Comparison of ENCODE assay signal across 1 cellular context in genomic region chr15:75366163-75366562, GRCh38.
TF ChIP-seq lines count a peak whose summit lies in the region.

No MANE protein-coding gene starts in this region.

TF ChIP-seq in A549, 52 proteins besides CTCF, POLR2A, EP300 and RAD21 (continued from another document):
- TF ChIP-seq, protein P1, sequence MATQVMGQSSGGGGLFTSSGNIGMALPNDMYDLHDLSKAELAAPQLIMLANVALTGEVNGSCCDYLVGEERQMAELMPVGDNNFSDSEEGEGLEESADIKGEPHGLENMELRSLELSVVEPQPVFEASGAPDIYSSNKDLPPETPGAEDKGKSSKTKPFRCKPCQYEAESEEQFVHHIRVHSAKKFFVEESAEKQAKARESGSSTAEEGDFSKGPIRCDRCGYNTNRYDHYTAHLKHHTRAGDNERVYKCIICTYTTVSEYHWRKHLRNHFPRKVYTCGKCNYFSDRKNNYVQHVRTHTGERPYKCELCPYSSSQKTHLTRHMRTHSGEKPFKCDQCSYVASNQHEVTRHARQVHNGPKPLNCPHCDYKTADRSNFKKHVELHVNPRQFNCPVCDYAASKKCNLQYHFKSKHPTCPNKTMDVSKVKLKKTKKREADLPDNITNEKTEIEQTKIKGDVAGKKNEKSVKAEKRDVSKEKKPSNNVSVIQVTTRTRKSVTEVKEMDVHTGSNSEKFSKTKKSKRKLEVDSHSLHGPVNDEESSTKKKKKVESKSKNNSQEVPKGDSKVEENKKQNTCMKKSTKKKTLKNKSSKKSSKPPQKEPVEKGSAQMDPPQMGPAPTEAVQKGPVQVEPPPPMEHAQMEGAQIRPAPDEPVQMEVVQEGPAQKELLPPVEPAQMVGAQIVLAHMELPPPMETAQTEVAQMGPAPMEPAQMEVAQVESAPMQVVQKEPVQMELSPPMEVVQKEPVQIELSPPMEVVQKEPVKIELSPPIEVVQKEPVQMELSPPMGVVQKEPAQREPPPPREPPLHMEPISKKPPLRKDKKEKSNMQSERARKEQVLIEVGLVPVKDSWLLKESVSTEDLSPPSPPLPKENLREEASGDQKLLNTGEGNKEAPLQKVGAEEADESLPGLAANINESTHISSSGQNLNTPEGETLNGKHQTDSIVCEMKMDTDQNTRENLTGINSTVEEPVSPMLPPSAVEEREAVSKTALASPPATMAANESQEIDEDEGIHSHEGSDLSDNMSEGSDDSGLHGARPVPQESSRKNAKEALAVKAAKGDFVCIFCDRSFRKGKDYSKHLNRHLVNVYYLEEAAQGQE (IDR thresholded peaks at IDR 0.05), result no peak
- no peak for TF ChIP-seq CBX2 (IDR thresholded peaks at IDR 0.05; ENCODE audit: borderline replicate concordance, low read depth)
- no peak for TF ChIP-seq KDM1A (IDR thresholded peaks at IDR 0.05; ENCODE audit: low read depth)
- TF ChIP-seq RFX5 (IDR thresholded peaks at IDR 0.05), result no peak
- TF ChIP-seq MAFK (IDR thresholded peaks at IDR 0.05; ENCODE audit: partially characterized antibody), result no peak
